In genomic region chr22:20904008-20904979, GRCh38 we compare ENCODE assay signal across 10 cellular contexts. TPM values are rescaled to one million over a fixed set of nuclear protein-coding genes. Genes with fewer than 3 reads are reported as not detected.
A peak's percentile ranks its signal among the peaks of the same experiment; 100 is the strongest.
DNase-seq lines count a peak whose midpoint lies in the region; ATAC-seq, FAIRE-seq and TF ChIP-seq lines count a peak whose summit lies in the region.
"Had no signal": no experiment of that assay in that cellular context is flagged by ENCODE, and none has a peak within 500 bp of the region (broad histone marks: within the 10 kb centered on the region; RNA-seq: fewer than 3 reads in every experiment).

No MANE protein-coding gene starts in this region.

- peak; percentile 82 to 99 for ATAC-seq in A549

- POLR2A ChIA-PET in A549 (lab: Yijun Ruan, JAX), result interaction anchor here (0.6 to 0.7 kb wide), 2 partner anchors 9 to 19 kb away, joined by 3 read pairs; no protein-coding TSS in a partner anchor

- peak in 1 of 2 experiments; percentile 26; a peak in 1 of 5 replicates for TF ChIP-seq EP300 in A549 (IDR thresholded peaks at IDR 0.05)

- no peak for TF ChIP-seq POLR2A in A549 (IDR thresholded peaks at IDR 0.05; ENCODE audit: low read length)
- no peak for TF ChIP-seq POLR2A in adrenal gland (IDR thresholded peaks at IDR 0.05)

- 58% methylated on average over 7 of the region's 7 CpGs for WGBS in A549 (ENCODE audit: missing lambda C conversion rate)
- WGBS in adrenal gland, 4 donors, result 65 to 70% (median 68%) methylated on average over 7 of the region's 7 CpGs

- H3K36me3 ChIP-seq in adrenal gland (replicated peaks in 1 of 2), result no peaks in the 10 kb centered on the region

- FAIRE-seq in A549 (lab: Jason Lieb, UNC), result no peak
- FAIRE-seq: colon had no signal

- H3K4me1 ChIP-seq in A549, result peaks cover 23% of the 10 kb centered on the region
- H3K4me1 ChIP-seq in adrenal gland (replicated peaks in 1 of 2), result no peaks in the 10 kb centered on the region

- DNase-seq in A549 (ENCODE audit: low read depth in 1 of 2, low spot score in 1 of 2), result peak; percentile 48 to 82
- peak; percentile 30 for DNase-seq in HS-27A (ENCODE audit: low read depth)
- DNase-seq in adrenal gland, result peak; percentile 51 to 85 (median 70)
- DNase-seq in kidney tubule cell (ENCODE audit: low spot score), result peak; percentile 86
- DNase-seq in T-helper 2 cell, result no peak
- no peak for DNase-seq in NCI-H187 treated with DMSO at 0.1 percent for 48 hours (lab: John Stamatoyannopoulos, UW)
- no peak for DNase-seq in NCI-H345 treated with DMSO at 0.1 percent for 48 hours (lab: John Stamatoyannopoulos, UW; ENCODE audit: unreplicated experiment)
- no peak for DNase-seq in COR-L47 (lab: John Stamatoyannopoulos, UW)

- CTCF ChIA-PET in A549 (lab: Yijun Ruan, JAX), result interaction anchor here (0.9 to 5.0 kb wide), 4 partner anchors 11 to 52 kb away, joined by 3 to 31 read pairs (median 16); partner anchors contain the start of gene CRKL

- peak overlapping the region; percentile 62 to 86 for H3K27ac ChIP-seq in A549
- H3K27ac ChIP-seq in adrenal gland, result peak overlapping the region in 2 of 5 donors; percentile 48 to 64
- H3K27ac ChIP-seq: C4-2B had no signal

- peak overlapping the region; percentile 35 for H3K4me2 ChIP-seq in A549

- intact Hi-C loops in adrenal gland (cut with DNase I), result no loop called here

- TF ChIP-seq CTCF in A549 (IDR thresholded peaks at IDR 0.05), result no peak
- no peak for TF ChIP-seq CTCF in adrenal gland (IDR thresholded peaks at IDR 0.05)

- H3K9me3 ChIP-seq in A549 (no peaks in the 10 kb centered on the region), adrenal gland (replicated peaks in 1 of 3) (no peaks in the 10 kb centered on the region)

- H3K27me3 ChIP-seq in adrenal gland, result no peaks in the 10 kb centered on the region

- H3K4me3 ChIP-seq in A549 (no peak overlapping the region), adrenal gland (no peak overlapping the region)

- TF ChIP-seq RAD21 in A549 (conservative IDR thresholded peaks at IDR 0.05 in 1 of 2, IDR thresholded peaks at IDR 0.05 in 1 of 2), result no peak

TF ChIP-seq in A549, 52 proteins besides CTCF, POLR2A, EP300 and RAD21:
- peak; percentile 46 to 54; a peak in 3 of 5 replicates for TF ChIP-seq JUN (IDR thresholded peaks at IDR 0.05)
- TF ChIP-seq, protein P1, sequence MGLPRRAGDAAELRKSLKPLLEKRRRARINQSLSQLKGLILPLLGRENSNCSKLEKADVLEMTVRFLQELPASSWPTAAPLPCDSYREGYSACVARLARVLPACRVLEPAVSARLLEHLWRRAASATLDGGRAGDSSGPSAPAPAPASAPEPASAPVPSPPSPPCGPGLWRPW (IDR thresholded peaks at IDR 0.05), result peak; percentile 98
- no peak for TF ChIP-seq POLR2AphosphoS2 (conservative IDR thresholded peaks at IDR 0.05; ENCODE audit: low read length)
- peak; percentile 70; the same call in 1 of the 2 replicates for TF ChIP-seq FOSL2 (IDR thresholded peaks at IDR 0.05)
- peak; percentile 90 for TF ChIP-seq FOSL2 (CRISPR knock-in tag; IDR thresholded peaks at IDR 0.05)
- TF ChIP-seq CEBPB (IDR thresholded peaks at IDR 0.05), result peak; percentile 97 to 98
- TF ChIP-seq BCL3 (IDR thresholded peaks at IDR 0.05), result peak; percentile 35; the same call in 1 of the 3 replicates
- TF ChIP-seq JUNB (IDR thresholded peaks at IDR 0.05), result peak; percentile 72
- TF ChIP-seq FOXS1 (CRISPR knock-in tag; IDR thresholded peaks at IDR 0.05), result no peak

RNA-seq across cellular contexts. Expression of gene CRKL, which starts 12.9 kb away (rescaled TPM):
- polyA plus RNA-seq in A549 (2011; rRNA removed) (21.4 and 28.9 TPM in 2 replicates), A549 (2017; fragmentation: RNase III; extraction: RNeasy Plus Mini Kit Qiagen cat#74134 plus additional on column Dnase treatment) (20.6 to 22.8 TPM (median 22.2 TPM) in 3 replicates), adrenal gland (10 to 100 TPM; 15.6 to 33.3 (median 25.3) TPM)
- 9.2 and 12.1 TPM in 2 replicates for polyA plus RNA-seq in A549 (2012; cell fraction: cytosol; rRNA removed)
- polyA plus RNA-seq in A549 (2012; cell fraction: nucleus; rRNA removed), result 7.3 and 11.1 TPM in 2 replicates
- polyA minus RNA-seq in A549 (2011; rRNA and poly(A)+ RNA removed), result 30.9 and 33.1 TPM in 2 replicates
- 10 to 100 TPM; 40.1 to 69.1 (median 52.7) TPM for total RNA-seq in adrenal gland

RNA-seq across cellular contexts. Expression of gene SNAP29, which starts 45.5 kb away (rescaled TPM):
- polyA plus RNA-seq in A549 (2011; rRNA removed) (20.1 and 23.4 TPM in 2 replicates), A549 (2017; fragmentation: RNase III; extraction: RNeasy Plus Mini Kit Qiagen cat#74134 plus additional on column Dnase treatment) (13.4 to 14.2 TPM (median 13.8 TPM) in 3 replicates), adrenal gland (10 to 100 TPM; 16.6 to 76.5 (median 19.0) TPM)
- polyA plus RNA-seq in A549 (2012; cell fraction: cytosol; rRNA removed), result 13.3 and 14.1 TPM in 2 replicates
- 5.8 and 6.9 TPM in 2 replicates for polyA plus RNA-seq in A549 (2012; cell fraction: nucleus; rRNA removed)
- polyA minus RNA-seq in A549 (2011; rRNA and poly(A)+ RNA removed), result 8.9 and 9.6 TPM in 2 replicates
- total RNA-seq in adrenal gland, result 10 to 100 TPM; 15.1 to 35.2 (median 28.9) TPM

RNA-seq across cellular contexts. Expression of gene PI4KA, which starts 45.7 kb away (rescaled TPM):
- polyA plus RNA-seq in A549 (2011; rRNA removed), result 14.4 and 22.6 TPM in 2 replicates
- 23.9 and 27.8 TPM in 2 replicates for polyA plus RNA-seq in A549 (2012; cell fraction: cytosol; rRNA removed)
- 69.3 and 79.0 TPM in 2 replicates for polyA plus RNA-seq in A549 (2012; cell fraction: nucleus; rRNA removed)
- 20.6 to 21.9 TPM (median 21.3 TPM) in 3 replicates for polyA plus RNA-seq in A549 (2017; fragmentation: RNase III; extraction: RNeasy Plus Mini Kit Qiagen cat#74134 plus additional on column Dnase treatment)
- 33.6 and 40.8 TPM in 2 replicates for polyA minus RNA-seq in A549 (2011; rRNA and poly(A)+ RNA removed)
- 100 to 1,000 TPM in 2 of 8 donors, 10 to 100 TPM in 6; 79.9 to 134 (median 91.1) TPM for total RNA-seq in adrenal gland
- polyA plus RNA-seq in adrenal gland, result 10 to 100 TPM; 38.6 to 60.2 (median 39.5) TPM

Comparison
In these comparisons a context has a peak if more than half of its experiments do, and no peak if none do; other contexts are left out.
1. DNase-seq: peak in A549 (2 of 2), HS-27A (single experiment), adrenal gland (7 of 7) and kidney tubule cell (single experiment); none in T-helper 2 cell (0 of 5), NCI-H187 treated with DMSO at 0.1 percent for 48 hours (single experiment), NCI-H345 treated with DMSO at 0.1 percent for 48 hours (single experiment) and COR-L47 (single experiment).